ENCODE assay signal across 8 cellular contexts in the genomic region with DNA sequence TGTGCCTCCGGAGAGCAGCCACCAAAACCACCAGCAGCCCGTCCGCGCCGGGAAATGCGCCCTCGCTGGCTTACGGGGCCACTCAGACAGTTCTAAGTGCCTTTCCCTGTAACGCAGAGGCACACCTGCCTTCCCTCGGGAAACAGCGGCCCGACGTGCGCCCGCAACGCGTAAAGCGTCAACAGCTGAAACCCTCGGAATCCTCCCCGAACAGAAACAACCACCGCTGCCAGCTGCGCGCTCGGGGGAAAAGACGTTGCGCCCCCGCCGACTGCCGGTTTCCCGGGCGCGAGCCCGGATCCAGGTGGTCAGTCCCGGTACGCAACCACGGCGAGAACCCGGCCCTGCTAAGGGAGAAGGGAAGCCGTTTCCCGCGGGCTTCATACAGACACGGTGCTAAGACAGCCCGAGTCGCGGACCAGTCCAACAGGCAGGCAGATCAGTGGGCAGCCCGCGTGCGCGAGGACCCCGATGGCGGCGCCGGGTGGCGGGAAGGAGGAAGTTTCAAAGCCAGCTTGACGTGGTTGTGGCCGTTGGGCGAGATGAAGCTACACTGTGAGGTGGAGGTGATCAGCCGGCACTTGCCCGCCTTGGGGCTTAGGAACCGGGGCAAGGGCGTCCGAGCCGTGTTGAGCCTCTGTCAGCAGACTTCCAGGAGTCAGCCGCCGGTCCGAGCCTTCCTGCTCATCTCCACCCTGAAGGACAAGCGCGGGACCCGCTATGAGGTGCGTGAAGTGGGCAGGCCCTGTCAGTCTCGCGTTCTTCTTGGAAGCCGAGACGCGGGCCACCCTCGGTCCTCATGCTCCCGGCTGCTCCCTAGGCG. TPM values are rescaled to one million over a fixed set of nuclear protein-coding genes. Genes with fewer than 3 reads are reported as not detected.
A peak's percentile ranks its signal among the peaks of the same experiment; 100 is the strongest.
DNase-seq lines count a peak whose midpoint lies in the region; ATAC-seq and TF ChIP-seq lines count a peak whose summit lies in the region.

Gene LRR1, plus strand, starts transcription at position 462 of the 823 bp plus-strand sequence. Its CDS starts 81 bp downstream, at position 543.

- TF ChIP-seq CTCF in GM06990 (IDR thresholded peaks at IDR 0.05; ENCODE audit: insufficient read depth, low read length, poor library complexity, severe bottlenecking) (no peak), HFF-Myc (IDR thresholded peaks at IDR 0.05; ENCODE audit: low read depth, low read length, missing control alignments) (no peak), SK-N-SH (IDR thresholded peaks at IDR 0.05) (no peak), osteocyte (IDR thresholded peaks at IDR 0.05) (peak; percentile 7), testis (IDR thresholded peaks at IDR 0.05) (no peak)

- CTCF ChIA-PET in SK-N-SH (lab: Yijun Ruan, JAX) = interaction anchor here (0.6 to 5.4 kb wide), 8 partner anchors 11 to 263 kb away, joined by 3 to 51 read pairs (median 3); partner anchors contain the start of genes MGAT2, NEMF, RPL36AL and RPS29

- no peaks in the 10 kb centered on the region for H3K9me3 ChIP-seq in SK-N-SH
- H3K9me3 ChIP-seq in testis = no peaks in the 10 kb centered on the region

- WGBS in SK-N-SH (ENCODE audit: low lambda C conversion rate) = 0% methylated on average over 28 of the region's 78 CpGs
- 0 to 1% methylated on average over 47 to 75 of the region's 78 CpGs for WGBS in testis, 2 donors

- POLR2A ChIA-PET in SK-N-SH (lab: Yijun Ruan, JAX) = interaction anchor here (1.5 to 2.5 kb wide), 4 partner anchors 12 to 169 kb away, joined by 4 to 19 read pairs (median 8); partner anchors contain the start of genes MGAT2, RPL36AL and RPS29

- no peak for TF ChIP-seq EP300 in SK-N-SH (IDR thresholded peaks at IDR 0.05; ENCODE audit: borderline replicate concordance in 1 of 2, low read depth in 1 of 2, low read length in 1 of 2)

- TF ChIP-seq RAD21 in SK-N-SH (IDR thresholded peaks at IDR 0.05; ENCODE audit: low read length) = no peak

- intact Hi-C loops in testis (cut with DNase I; ENCODE audit: low total_unique reads) = no loop called here

- no peaks in the 10 kb centered on the region for H3K27me3 ChIP-seq in GM06990 (replicated peaks; ENCODE audit: control insufficient read depth, insufficient read depth, low read length)
- no peaks in the 10 kb centered on the region for H3K27me3 ChIP-seq in SK-N-SH (ENCODE audit: insufficient read depth)
- no peaks in the 10 kb centered on the region for H3K27me3 ChIP-seq in testis

- H3K4me2 ChIP-seq in SK-N-SH = peak within 1 kb of the TSS; percentile 84

- no peaks in the 10 kb centered on the region for H4K20me1 ChIP-seq in SK-N-SH (ENCODE audit: insufficient read depth)

- peak within 1 kb of the TSS; percentile 93 for H3K4me3 Mint-ChIP-seq in osteocyte (ENCODE audit: unreplicated experiment)

- ATAC-seq in activated naive CD4-positive, alpha-beta T cell treated with anti-CD3 and anti-CD28 coated beads, Interleukin-2, amount 50 U/mL, for 72 hours = peak; percentile 82 to 88

- H3K27ac ChIP-seq in SK-N-SH (ENCODE audit: low read depth in 2 of 2, low read length in 1 of 2) = peak within 1 kb of the TSS; percentile 94 to 97
- H3K27ac ChIP-seq in testis = peak within 1 kb of the TSS; percentile 94 to 95

- peak within 1 kb of the TSS; percentile 96 for H3K9ac ChIP-seq in SK-N-SH

- H2AFZ ChIP-seq in SK-N-SH (ENCODE audit: low read depth) = peak within 1 kb of the TSS; percentile 89

- peaks cover 22% of the 10 kb centered on the region for H3K4me1 Mint-ChIP-seq in osteocyte (ENCODE audit: unreplicated experiment)

- peak within 1 kb of the TSS; percentile 96 to 97 for H3K27ac Mint-ChIP-seq in activated naive CD4-positive, alpha-beta T cell treated with anti-CD3 and anti-CD28 coated beads, Interleukin-2, amount 50 U/mL, for 72 hours
- peak within 1 kb of the TSS; percentile 95 for H3K27ac Mint-ChIP-seq in osteocyte (ENCODE audit: unreplicated experiment)

- H3K79me2 ChIP-seq in SK-N-SH (ENCODE audit: insufficient read depth) = peaks cover 56% of the 10 kb centered on the region

- H3K4me1 ChIP-seq in SK-N-SH (ENCODE audit: control insufficient read depth in 1 of 2, insufficient read depth in 2 of 2, low read depth in 1 of 2, low read length in 1 of 2) (peaks cover 2 to 3% of the 10 kb centered on the region in 2 experiments; a peak in 2 of 4 replicates), testis (no peaks in the 10 kb centered on the region)

- H3K36me3 ChIP-seq in GM06990 (ENCODE audit: control insufficient read depth, insufficient read depth, low read length) = peaks cover 4% of the 10 kb centered on the region
- H3K36me3 ChIP-seq in SK-N-SH (replicated peaks in 1 of 2; ENCODE audit: control insufficient read depth in 1 of 2, insufficient read depth in 2 of 2, low read length in 1 of 2) = peaks cover 0 to 5% of the 10 kb centered on the region in 2 experiments
- no peaks in the 10 kb centered on the region for H3K36me3 ChIP-seq in testis (ENCODE audit: low read depth, missing control alignments)

- DNase-seq in GM06990 (ENCODE audit: extremely low read depth, insufficient read length) (peak; percentile 95), HFF-Myc (ENCODE audit: extremely low read depth, low read depth) (no peak), NAMALWA (ENCODE audit: low spot score) (peak; percentile 71), SK-N-SH (peak; percentile 88), glomerular visceral epithelial cell (ENCODE audit: extremely low spot score) (peak; percentile 81), osteocyte (ENCODE audit: extremely low spot score, unreplicated experiment) (peak; percentile 95), testis (peak; percentile 91)
- peak; percentile 84 to 93 for DNase-seq in activated naive CD4-positive, alpha-beta T cell treated with anti-CD3 and anti-CD28 coated beads, Interleukin-2, amount 50 U/mL, for 72 hours (ENCODE audit: low spot score in 2 of 2)

- H3K4me3 ChIP-seq in GM06990 (replicated peaks; ENCODE audit: low read depth, low read length) (peak within 1 kb of the TSS; percentile 90), HFF-Myc (replicated peaks; ENCODE audit: low read depth, low read length) (peak within 1 kb of the TSS; percentile 95), SK-N-SH (ENCODE audit: low read depth in 2 of 2, low read length in 1 of 2) (peak within 1 kb of the TSS; percentile 74 to 85), testis (peak within 1 kb of the TSS; percentile 70 to 88)

- no peaks in the 10 kb centered on the region for H3K27me3 Mint-ChIP-seq in osteocyte (ENCODE audit: unreplicated experiment)

- peaks cover 23% of the 10 kb centered on the region for H3F3A ChIP-seq in SK-N-SH (replicated peaks; ENCODE audit: insufficient read depth)

- no peaks in the 10 kb centered on the region for H3K9me3 Mint-ChIP-seq in activated naive CD4-positive, alpha-beta T cell treated with anti-CD3 and anti-CD28 coated beads, Interleukin-2, amount 50 U/mL, for 72 hours
- H3K9me3 Mint-ChIP-seq in osteocyte (ENCODE audit: unreplicated experiment) = no peaks in the 10 kb centered on the region

- H3K9me2 ChIP-seq in SK-N-SH = no peaks in the 10 kb centered on the region

- no peak for TF ChIP-seq POLR2A in testis (IDR thresholded peaks at IDR 0.05)

- peaks cover 21 to 26% of the 10 kb centered on the region in 2 donors for H3K36me3 Mint-ChIP-seq in activated naive CD4-positive, alpha-beta T cell treated with anti-CD3 and anti-CD28 coated beads, Interleukin-2, amount 50 U/mL, for 72 hours
- H3K36me3 Mint-ChIP-seq in osteocyte (ENCODE audit: unreplicated experiment) = no peaks in the 10 kb centered on the region

TF ChIP-seq in SK-N-SH, 30 proteins besides CTCF, POLR2A, EP300 and RAD21 (continues in another document):
- TF ChIP-seq FOSL2 (IDR thresholded peaks at IDR 0.05; ENCODE audit: borderline replicate concordance, low read depth) = no peak; the same call in 1 of the 2 replicates
- TF ChIP-seq NFIC (IDR thresholded peaks at IDR 0.05; ENCODE audit: borderline replicate concordance) = no peak
- TF ChIP-seq POLR2AphosphoS5 (IDR thresholded peaks at IDR 0.05; ENCODE audit: low read depth, low read length) = peak; percentile 62; the same call in 1 of the 2 replicates
- TF ChIP-seq TCF12 (IDR thresholded peaks at IDR 0.05) = peak; percentile 21; the same call in 1 of the 2 replicates
- no peak for TF ChIP-seq EZH2phosphoT487 (IDR thresholded peaks at IDR 0.05; ENCODE audit: borderline replicate concordance, low read depth)
- peak; percentile 91 for TF ChIP-seq ZBTB33 (IDR thresholded peaks at IDR 0.05; ENCODE audit: borderline replicate concordance, low read depth)
- peak; percentile 90 for TF ChIP-seq TAF1 (IDR thresholded peaks at IDR 0.05; ENCODE audit: borderline replicate concordance, low read depth, low read length)
- peak; percentile 90 for TF ChIP-seq YY1 (IDR thresholded peaks at IDR 0.05; ENCODE audit: low read depth)
- peak; percentile 23; the same call in 1 of the 2 replicates for TF ChIP-seq FOXM1 (IDR thresholded peaks at IDR 0.05; ENCODE audit: low read depth)
- peak; percentile 73 for TF ChIP-seq MXI1 (IDR thresholded peaks at IDR 0.05; ENCODE audit: low read depth, low read length)
- peak; percentile 49; the same call in 1 of the 2 replicates for TF ChIP-seq RFX5 (IDR thresholded peaks at IDR 0.05; ENCODE audit: low read length)
- TF ChIP-seq CHD2 (IDR thresholded peaks at IDR 0.05; ENCODE audit: low read length, partially characterized antibody) = peak; percentile 95
- TF ChIP-seq FOXJ3 (CRISPR knock-in tag; IDR thresholded peaks at IDR 0.05) = 0 out of 2 replicates have a peak, but pooled peaks have one; percentile 48
- no peak for TF ChIP-seq TEAD4 (IDR thresholded peaks at IDR 0.05; ENCODE audit: borderline replicate concordance, insufficient read depth)

RNA-seq across cellular contexts. Expression of gene LRR1, which starts in this region (rescaled TPM):
- polyA plus RNA-seq in SK-N-SH (2012; rRNA removed) (9.3 and 9.5 TPM in 2 replicates), testis (ENCODE audit: insufficient read depth, low read depth, low replicate concordance) (85.7 TPM)
- 11.5 and 17.6 TPM in 2 replicates for polyA plus RNA-seq in SK-N-SH (2012; cell fraction: cytosol; rRNA removed)
- 3.7 and 4.5 TPM in 2 replicates for polyA plus RNA-seq in SK-N-SH (2012; cell fraction: nucleus; rRNA removed)
- 10 to 100 TPM; 23.3 to 47.4 TPM for total RNA-seq in activated naive CD4-positive, alpha-beta T cell treated with anti-CD3 and anti-CD28 coated beads, Interleukin-2, amount 50 U/mL, for 72 hours
- total RNA-seq in osteocyte (7.4 and 8.1 TPM in 2 replicates), testis (10 to 100 TPM; 23.8 to 35.8 TPM)
